ENCODE assay signal across 8 cellular contexts in genomic region chr2:240989451-240990265, GRCh38. TPM values are rescaled to one million over a fixed set of nuclear protein-coding genes. Genes with fewer than 3 reads are reported as not detected.
DNase-seq lines count a peak whose midpoint lies in the region; ATAC-seq and TF ChIP-seq lines count a peak whose summit lies in the region.

No MANE protein-coding gene starts in this region.

- peaks cover 7% of the 10 kb centered on the region; the same call in 1 of the 2 replicates for H3K9me1 ChIP-seq in IMR-90 (ENCODE audit: insufficient read depth, low read length)

- H3K4me3 Mint-ChIP-seq in activated B cell treated with CpG ODN at 0.5 μM for 24 hours, result no peak overlapping the region

- H4K91ac ChIP-seq in IMR-90 (ENCODE audit: insufficient read depth, low read depth, low read length), result no peak overlapping the region

- peaks cover 2% of the 10 kb centered on the region; the same call in 1 of the 2 replicates for H3K27me3 ChIP-seq in BLaER1
- peaks cover 2% of the 10 kb centered on the region; the same call in 1 of the 2 replicates for H3K27me3 ChIP-seq in IMR-90 (ENCODE audit: control insufficient read depth, insufficient read depth, low read length)
- H3K27me3 ChIP-seq in liver (ENCODE audit: control insufficient read depth in 4 of 4, insufficient read depth in 4 of 4, low read length in 3 of 4), result no peaks in the 10 kb centered on the region

- no peak for TF ChIP-seq POLR2A in IMR-90 (IDR thresholded peaks at IDR 0.05; ENCODE audit: low read depth, low read length)

- H3K9me3 ChIP-seq in BLaER1, result no peaks in the 10 kb centered on the region
- peaks cover 11% of the 10 kb centered on the region for H3K9me3 ChIP-seq in IMR-90 (ENCODE audit: control insufficient read depth, insufficient read depth, low read length)
- H3K9me3 ChIP-seq in liver (ENCODE audit: control insufficient read depth in 4 of 4, low read length in 3 of 4), result no peaks in the 10 kb centered on the region

- intact Hi-C loops in IMR-90 (cut with micrococcal nuclease) (loop anchor here (2.0 to 10.0 kb wide), 2 partner anchors 139 to 425 kb away; partner anchors contain the start of genes DUSP28 and RNPEPL1), activated B cell treated with CpG ODN at 0.5 μM for 24 hours (cut with micrococcal nuclease) (loop anchor here (10.0 kb wide), 1 partner anchor 225 kb away; no protein-coding TSS in a partner anchor)

- H4K20me1 ChIP-seq in BLaER1, result no peaks in the 10 kb centered on the region
- no peaks in the 10 kb centered on the region for H4K20me1 ChIP-seq in IMR-90 (ENCODE audit: insufficient read depth, low read length)

- H3K4me1 Mint-ChIP-seq in activated B cell treated with CpG ODN at 0.5 μM for 24 hours, result no peaks in the 10 kb centered on the region

- H3K9ac ChIP-seq in BLaER1 (peak overlapping the region; percentile 82), IMR-90 (ENCODE audit: low read depth, low read length) (no peak overlapping the region), liver (ENCODE audit: low read depth in 1 of 2, low read length in 2 of 2) (peak overlapping the region in 1 of 2 donors; percentile 21)

- in situ Hi-C loops in IMR-90 (cut with MboI; ENCODE audit: low sequenced_read_pairs), result loop anchor here (5.0 kb wide), 1 partner anchor 72 kb away; no protein-coding TSS in a partner anchor

- H3K4me1 ChIP-seq in BLaER1 (peaks cover 95% of the 10 kb centered on the region), IMR-90 (ENCODE audit: control insufficient read depth, insufficient read depth, low read length) (peaks cover 28% of the 10 kb centered on the region), liver (ENCODE audit: control insufficient read depth in 4 of 4, insufficient read depth in 4 of 4, low read length in 3 of 4) (peaks cover 22 to 51% (median 40%) of the 10 kb centered on the region in 4 donors)

- H3K27me3 Mint-ChIP-seq in activated B cell treated with CpG ODN at 0.5 μM for 24 hours, result peaks cover 5% of the 10 kb centered on the region

- no peak overlapping the region for H3K56ac ChIP-seq in IMR-90 (ENCODE audit: extremely low read depth, insufficient read depth, low read length)

- no peak overlapping the region for H3K23ac ChIP-seq in IMR-90 (ENCODE audit: low read depth, low read length)

- CTCF ChIA-PET in IMR-90 (lab: Yijun Ruan, JAX) (no interaction called here), activated B cell treated with CpG ODN at 0.5 μM for 24 hours (lab: Charles Lee) (no interaction called here)

- H3K36me3 ChIP-seq in BLaER1 (no peaks in the 10 kb centered on the region), IMR-90 (ENCODE audit: control insufficient read depth, insufficient read depth, low read length) (no peaks in the 10 kb centered on the region), liver (ENCODE audit: control insufficient read depth in 4 of 4, insufficient read depth in 3 of 4, low read depth in 1 of 4, low read length in 3 of 4) (no peaks in the 10 kb centered on the region)

- POLR2A ChIA-PET in IMR-90 (lab: Charles Lee; ENCODE audit: unreplicated experiment) (no interaction called here), activated B cell treated with CpG ODN at 0.5 μM for 24 hours (lab: Charles Lee) (no interaction called here)

- H3K4me3 ChIP-seq in BLaER1 (no peak overlapping the region), IMR-90 (ENCODE audit: insufficient read depth, low read depth, low read length) (no peak overlapping the region), liver (ENCODE audit: low read depth in 1 of 3, low read length in 3 of 3) (no peak overlapping the region)

- TF ChIP-seq CTCF in IMR-90 (conservative IDR thresholded peaks at IDR 0.05; ENCODE audit: low read depth, low read length), result peak; percentile 44
- TF ChIP-seq CTCF in activated B cell treated with CpG ODN at 0.5 μM for 24 hours (IDR thresholded peaks at IDR 0.05), result no peak
- peak; percentile 59 for TF ChIP-seq CTCF in liver (IDR thresholded peaks at IDR 0.05; ENCODE audit: low read depth, low read length, missing input control)

- no peak overlapping the region for H3K27ac Mint-ChIP-seq in activated B cell treated with CpG ODN at 0.5 μM for 24 hours

- H3K14ac ChIP-seq in IMR-90 (replicated peaks; ENCODE audit: low read depth, low read length), result no peak overlapping the region

- BruUV-seq in IMR-90 (replicated peaks; lab: Mats Ljungman, UMichigan), result no TSS peak

- peak overlapping the region; percentile 56 for H2AFZ ChIP-seq in IMR-90 (replicated peaks; ENCODE audit: low read length, poor library complexity)

- H2BK5ac ChIP-seq in IMR-90 (ENCODE audit: low read depth, low read length, poor library complexity, severe bottlenecking), result no peak overlapping the region

- TF ChIP-seq RAD21 in IMR-90 (IDR thresholded peaks at IDR 0.05; ENCODE audit: low read length) (peak; percentile 43), liver (IDR thresholded peaks at IDR 0.05) (peak; percentile 63 to 77)

- peak overlapping the region; percentile 36; the same call in 1 of the 2 replicates for H2BK120ac ChIP-seq in IMR-90 (ENCODE audit: low read depth, low read length)

- no peak overlapping the region for H4K5ac ChIP-seq in IMR-90 (ENCODE audit: low read depth, low read length)

- no peak overlapping the region for H2BK20ac ChIP-seq in IMR-90 (ENCODE audit: low read depth, low read length)

- DNase-seq in IMR-90, result peak; percentile 16
- DNase-seq in activated B cell treated with CpG ODN at 0.5 μM for 24 hours, result peak; percentile 15
- DNase-seq in DMS114 treated with DMSO at 0.1 percent for 48 hours (lab: John Stamatoyannopoulos, UW; ENCODE audit: unreplicated experiment), result no peak
- no peak for DNase-seq in caudate nucleus (lab: John Stamatoyannopoulos, UW)

- H2AK5ac ChIP-seq in IMR-90 (ENCODE audit: low read depth, low read length), result peak overlapping the region; percentile 82

- peak overlapping the region; percentile 92 for H3K27ac ChIP-seq in BLaER1
- H3K27ac ChIP-seq in IMR-90 (ENCODE audit: insufficient read depth, low read length), result no peak overlapping the region
- H3K27ac ChIP-seq in liver (ENCODE audit: low read depth in 1 of 2, low read length in 2 of 2), result no peak overlapping the region
- no peak overlapping the region for H3K27ac ChIP-seq in caudate nucleus (ENCODE audit: low read depth, low read length)

- 90% methylated on average over 7 of the region's 17 CpGs; no CpG with 5 or more reads in 1 of the 2 experiments for WGBS in IMR-90 (ENCODE audit: extremely low coverage in 2 of 2, insufficient read length in 1 of 2), 2 experiments
- 76% methylated on average over 17 of the region's 17 CpGs for WGBS in liver

- H4K8ac ChIP-seq in IMR-90 (ENCODE audit: low read depth in 2 of 2, low read length in 2 of 2), result no peak overlapping the region

- H2BK15ac ChIP-seq in IMR-90 (ENCODE audit: low read depth, low read length), result peak overlapping the region; percentile 25; the same call in 2 of the 3 replicates

- H3K4me2 ChIP-seq in BLaER1 (peak overlapping the region; percentile 99), IMR-90 (ENCODE audit: low read depth, low read length) (no peak overlapping the region)

- ATAC-seq in IMR-90 (ENCODE audit: low read depth) (no peak), activated B cell treated with CpG ODN at 0.5 μM for 24 hours (ENCODE audit: low read depth) (peak; percentile 42), HG03439 (IDR thresholded peaks at IDR 0.05; ENCODE audit: unreplicated experiment) (no peak), GM18873 (IDR thresholded peaks at IDR 0.05; ENCODE audit: low FRiP score, unreplicated experiment) (no peak)

- no peak overlapping the region for H3K4ac ChIP-seq in IMR-90 (ENCODE audit: low read depth, low read length)

- dilution Hi-C loops in IMR-90 (cut with HindIII; ENCODE audit: low sequenced_read_pairs, unreplicated experiment), result no loop called here

- H3K9me3 Mint-ChIP-seq in activated B cell treated with CpG ODN at 0.5 μM for 24 hours, result no peaks in the 10 kb centered on the region

- H3K18ac ChIP-seq in IMR-90 (ENCODE audit: low read depth, low read length), result no peak overlapping the region

- no peaks in the 10 kb centered on the region for H3K36me3 Mint-ChIP-seq in activated B cell treated with CpG ODN at 0.5 μM for 24 hours (ENCODE audit: low read depth)

- no peaks in the 10 kb centered on the region for H3K79me1 ChIP-seq in IMR-90 (ENCODE audit: low read depth in 1 of 2, low read length in 2 of 2)

- no peak overlapping the region for H2AK9ac ChIP-seq in IMR-90 (replicated peaks; ENCODE audit: low read depth, low read length, poor library complexity)

TF ChIP-seq in IMR-90, 13 proteins besides CTCF, POLR2A, EP300 and RAD21 (continues in another document):
- TF ChIP-seq RFX5 (IDR thresholded peaks at IDR 0.05; ENCODE audit: low read depth, low read length) (no peak), NFE2L2 (IDR thresholded peaks at IDR 0.05; ENCODE audit: low read depth, low read length) (no peak), RCOR1 (IDR thresholded peaks at IDR 0.05; ENCODE audit: insufficient replicate concordance, low read length) (no peak), CEBPB (IDR thresholded peaks at IDR 0.05; ENCODE audit: low read depth, low read length) (no peak), SMC3 (IDR thresholded peaks at IDR 0.05; ENCODE audit: low read depth, low read length) (no peak), MXI1 (IDR thresholded peaks at IDR 0.05; ENCODE audit: borderline replicate concordance, low read depth, low read length) (no peak), MAZ (IDR thresholded peaks at IDR 0.05; ENCODE audit: borderline replicate concordance, low read depth, low read length) (no peak), CHD1 (IDR thresholded peaks at IDR 0.05; ENCODE audit: low read depth, low read length) (no peak), MAFK (IDR thresholded peaks at IDR 0.05; ENCODE audit: low read depth, low read length) (no peak)

TF ChIP-seq in liver, 16 proteins besides CTCF, POLR2A, EP300 and RAD21:
- no peak for TF ChIP-seq RXRA (IDR thresholded peaks at IDR 0.05)
- peak in 1 of 2 donors; percentile 15 for TF ChIP-seq HNF4A (conservative IDR thresholded peaks at IDR 0.05)

RNA-seq across cellular contexts. Expression of gene SNED1, which starts 8.8 kb away (rescaled TPM):
- 1.1 and 1.4 TPM in 2 replicates for total RNA-seq in IMR-90 (2012; rRNA removed)
- 3.4 and 3.7 TPM in 2 replicates for polyA plus RNA-seq in IMR-90 (2012; rRNA removed)
- polyA plus RNA-seq in IMR-90 (2012; cell fraction: cytosol; rRNA removed), result 1.3 and 3.9 TPM in 2 replicates
- polyA plus RNA-seq in IMR-90 (2012; cell fraction: nucleus; rRNA removed; ENCODE audit: low replicate concordance), result 6.6 and 15.0 TPM in 2 replicates
- 44.7 and 59.8 TPM in 2 replicates for total RNA-seq in activated B cell treated with CpG ODN at 0.5 μM for 24 hours
- total RNA-seq in liver, result 10 to 100 TPM in 1 of 2 donors, under 1 TPM in 1; 0.65 to 18.1 TPM
- 1 to 10 TPM; 2.6 to 3.0 TPM for polyA plus RNA-seq in liver

Comparison
In these comparisons a context has a peak if more than half of its experiments do, and no peak if none do; other contexts are left out.
1. DNase-seq: peak in IMR-90 (single experiment) and activated B cell treated with CpG ODN at 0.5 μM for 24 hours (single experiment); none in DMS114 treated with DMSO at 0.1 percent for 48 hours (single experiment) and caudate nucleus (0 of 61).